1 cellular context compared by ENCODE assay signal in the genomic region with DNA sequence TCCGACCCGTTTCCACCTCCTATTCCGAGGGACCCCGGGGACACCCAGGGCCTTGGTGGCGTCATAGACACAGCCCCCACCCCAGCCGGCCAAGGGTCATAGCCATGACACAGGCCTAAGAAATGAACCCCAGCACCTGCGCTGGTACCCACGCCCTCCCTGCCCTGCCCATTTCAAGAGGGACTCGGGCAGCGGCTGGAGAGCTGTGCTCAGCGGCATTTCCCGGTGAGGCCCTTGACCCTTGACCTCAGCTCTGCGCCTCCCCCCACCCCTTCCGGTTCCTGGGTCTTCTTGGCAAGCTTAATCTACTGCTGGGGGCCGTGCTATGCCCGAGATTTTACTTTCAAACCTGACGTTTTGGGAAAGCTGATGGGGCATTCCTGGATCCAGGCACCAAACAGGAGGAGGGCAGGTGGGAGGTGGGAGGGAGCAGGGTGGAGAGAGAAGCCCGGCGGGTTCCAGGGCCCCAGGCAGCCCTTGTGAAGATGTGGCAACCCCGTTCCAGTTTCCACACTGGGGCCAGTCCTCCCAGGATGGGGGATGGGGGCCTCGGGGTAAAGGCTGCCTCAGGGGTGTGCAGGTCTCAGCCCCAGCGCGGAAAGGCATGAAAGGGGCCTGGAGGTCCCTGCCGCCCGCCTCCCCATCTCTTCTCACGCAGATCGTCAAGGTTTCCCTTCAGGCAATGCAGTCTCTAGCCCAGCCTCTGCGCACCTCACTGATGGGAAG.
TF ChIP-seq lines count a peak whose summit lies in the region.

A gene (minus strand): TSS at position 414 of the 726 bp plus-strand sequence. CDS start 36 bp downstream, at position 378.

TF ChIP-seq in H1, 55 proteins besides CTCF, POLR2A, EP300 and RAD21:
- TF ChIP-seq CBX8 (IDR thresholded peaks at IDR 0.05; ENCODE audit: borderline replicate concordance, low read depth, low read length) (no peak), CTBP2 (IDR thresholded peaks at IDR 0.05; ENCODE audit: borderline replicate concordance, insufficient read depth, insufficient read length, low read length) (peak; percentile 57), ZNF274 (IDR thresholded peaks at IDR 0.05; ENCODE audit: borderline replicate concordance, extremely low read depth, low read length) (no peak), CHD1 (IDR thresholded peaks at IDR 0.05; ENCODE audit: low read depth, low read length) (no peak)
- TF ChIP-seq, protein P1, sequence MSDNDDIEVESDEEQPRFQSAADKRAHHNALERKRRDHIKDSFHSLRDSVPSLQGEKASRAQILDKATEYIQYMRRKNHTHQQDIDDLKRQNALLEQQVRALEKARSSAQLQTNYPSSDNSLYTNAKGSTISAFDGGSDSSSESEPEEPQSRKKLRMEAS (IDR thresholded peaks at IDR 0.05), result peak; percentile 36; the same call in 1 of the 2 replicates
